9 cellular contexts compared by ENCODE assay signal in genomic region chr15:100572362-100572983, GRCh38.
DNase-seq lines count a peak whose midpoint lies in the region; ATAC-seq and TF ChIP-seq lines count a peak whose summit lies in the region.
"Had no signal": no experiment of that assay in that cellular context is flagged by ENCODE, and none has a peak within 500 bp of the region (broad histone marks: within the 10 kb centered on the region; RNA-seq: fewer than 3 reads in every experiment).

No MANE protein-coding gene starts in this region.

- CTCF ChIA-PET in HEK293T (lab: Yijun Ruan, JAX) = interaction anchor here (0.7 to 2.2 kb wide), 3 partner anchors 42 to 658 kb away, joined by 3 to 6 read pairs (median 4); no protein-coding TSS in a partner anchor

- DNase-seq in DMS53 treated with DMSO at 0.1 percent for 48 hours (lab: John Stamatoyannopoulos, UW; ENCODE audit: unreplicated experiment) (peak; percentile 2), NB4 (ENCODE audit: low read depth) (peak; percentile 32), cardiac fibroblast (ENCODE audit: low read depth in 2 of 2) (peak; percentile 45 to 53), NCI-H187 (lab: John Stamatoyannopoulos, UW) (no peak), HEK293T (ENCODE audit: extremely low spot score) (no peak)

- no peaks in the 10 kb centered on the region for H3K27me3 Mint-ChIP-seq in nephron (ENCODE audit: low read depth)
- H3K27me3 Mint-ChIP-seq: stimulated activated naive CD8-positive, alpha-beta T cell treated with anti-CD3 and anti-CD28 coated beads, Interleukin-15, Interleukin-2, amounts not matched to agents 100 ng/mL and 50 ng/mL, for 24 hours had no signal

- no peak for TF ChIP-seq POLR2A in NB4 (IDR thresholded peaks at IDR 0.05; ENCODE audit: extremely low read depth, insufficient read length)

- H3K9me3 Mint-ChIP-seq in nephron = peaks cover 2% of the 10 kb centered on the region
- H3K9me3 Mint-ChIP-seq: stimulated activated naive CD8-positive, alpha-beta T cell treated with anti-CD3 and anti-CD28 coated beads, Interleukin-15, Interleukin-2, amounts not matched to agents 100 ng/mL and 50 ng/mL, for 24 hours had no signal

- no peak overlapping the region for H3K4me3 Mint-ChIP-seq in nephron
- H3K4me3 Mint-ChIP-seq: stimulated activated naive CD8-positive, alpha-beta T cell treated with anti-CD3 and anti-CD28 coated beads, Interleukin-15, Interleukin-2, amounts not matched to agents 100 ng/mL and 50 ng/mL, for 24 hours had no signal

- no peak for TF ChIP-seq CTCF in NB4 (IDR thresholded peaks at IDR 0.05; ENCODE audit: low read depth, low read length)
- no peak for TF ChIP-seq CTCF in cardiac fibroblast (IDR thresholded peaks at IDR 0.05; ENCODE audit: low read depth, low read length)
- peak; percentile 40 to 63 (median 52) for TF ChIP-seq CTCF in nephron (IDR thresholded peaks at IDR 0.05; ENCODE audit: unreplicated experiment in 3 of 3)

- H3K27ac Mint-ChIP-seq in nephron = no peak overlapping the region
- H3K27ac Mint-ChIP-seq: stimulated activated naive CD8-positive, alpha-beta T cell treated with anti-CD3 and anti-CD28 coated beads, Interleukin-15, Interleukin-2, amounts not matched to agents 100 ng/mL and 50 ng/mL, for 24 hours had no signal

- no peak overlapping the region for H3K4me3 ChIP-seq in NB4 (ENCODE audit: low read depth, low read length)
- H3K4me3 ChIP-seq in cardiac fibroblast (replicated peaks in 1 of 2; ENCODE audit: low read depth in 2 of 2, low read length in 2 of 2) = no peak overlapping the region

- peaks cover 39% of the 10 kb centered on the region for H3K36me3 Mint-ChIP-seq in nephron (ENCODE audit: low read depth)

- no peaks in the 10 kb centered on the region for H3K4me1 Mint-ChIP-seq in nephron

- ATAC-seq in GM18519 (IDR thresholded peaks at IDR 0.05; ENCODE audit: low FRiP score, unreplicated experiment) (no peak), GM18502 (IDR thresholded peaks at IDR 0.05; ENCODE audit: poor library complexity, unreplicated experiment) (no peak)

- POLR2A ChIA-PET in HEK293T (lab: Yijun Ruan, JAX) = interaction anchor here (1.0 kb wide), 1 partner anchor 230 kb away, joined by 3 read pairs; the partner anchor contains the start of gene ADAMTS17

TF ChIP-seq in HEK293T, 16 proteins besides CTCF, POLR2A, EP300 and RAD21:
- no peak for TF ChIP-seq LEF1 (IDR thresholded peaks at IDR 0.05; ENCODE audit: borderline replicate concordance)
- no peak for TF ChIP-seq FOXK2 (IDR thresholded peaks at IDR 0.05)
- no peak for TF ChIP-seq PKNOX1 (IDR thresholded peaks at IDR 0.05)
- TF ChIP-seq BHLHE40 (IDR thresholded peaks at IDR 0.05; ENCODE audit: borderline replicate concordance) = no peak
- TF ChIP-seq ZNF384 (IDR thresholded peaks at IDR 0.05) = no peak
- no peak for TF ChIP-seq CTBP1 (IDR thresholded peaks at IDR 0.05; ENCODE audit: borderline replicate concordance)
- TF ChIP-seq ARNT (IDR thresholded peaks at IDR 0.05) = no peak
- no peak for TF ChIP-seq SUZ12 (IDR thresholded peaks at IDR 0.05)

Comparison
In these comparisons a context has a peak if more than half of its experiments do, and no peak if none do; other contexts are left out.
1. DNase-seq: peak in DMS53 treated with DMSO at 0.1 percent for 48 hours (single experiment), NB4 (single experiment) and cardiac fibroblast (2 of 2); none in NCI-H187 (0 of 2) and HEK293T (single experiment).
2. CTCF ChIP-seq: peak in nephron (3 of 3); none in NB4 (single experiment) and cardiac fibroblast (single experiment).